Comparison of ENCODE assay signal across 19 cellular contexts in the genomic region with DNA sequence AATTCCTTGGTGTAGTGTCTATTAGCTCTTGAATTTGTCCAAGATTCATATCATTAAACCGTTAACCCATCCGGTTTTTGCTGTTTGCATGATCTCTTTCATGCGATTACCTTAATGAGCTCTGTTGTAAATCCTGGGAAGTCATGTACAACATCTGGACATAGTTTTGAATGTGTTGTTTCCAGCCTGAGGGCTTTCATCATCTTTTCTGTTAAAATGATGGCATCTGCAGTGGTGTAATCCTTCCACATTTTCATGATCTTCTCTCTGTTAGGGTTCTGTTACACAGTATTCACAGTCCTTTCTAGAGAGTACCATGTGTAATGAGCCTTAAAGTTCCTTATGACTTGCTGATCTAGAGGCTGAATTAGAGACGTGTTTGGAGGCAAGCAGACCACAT.
"Had no signal": no experiment of that assay in that cellular context is flagged by ENCODE, and none has a peak within 500 bp of the region (broad histone marks: within the 10 kb centered on the region; RNA-seq: fewer than 3 reads in every experiment).

No MANE protein-coding gene starts in this region.

- DNase-seq: activated CD4-positive, alpha-beta T cell treated with anti-CD3 and anti-CD28 coated beads for 4 hours; activated CD8-positive, alpha-beta memory T cell treated with anti-CD3 and anti-CD28 coated beads, Interleukin-2, amount 50 U/mL, for 48 hours; activated CD8-positive, alpha-beta T cell treated with anti-CD3 and anti-CD28 coated beads for 36 hours; activated T-cell treated with anti-CD3 and anti-CD28 coated beads, Interleukin-2, amount 50 U/mL, for 1 hour; Karpas-422; NCI-H1092; NCI-H1417; NCI-H2029; NCI-H2107; NCI-H226; NCI-H526; NCI-H82; T-helper 1 cell; WERI-Rb-1 had no signal

- H3K4me3 ChIP-seq: SK-N-MC had no signal

- H3K36me3 ChIP-seq: WERI-Rb-1 had no signal

- H3K9me3 Mint-ChIP-seq: activated CD8-positive, alpha-beta T cell treated with anti-CD3 and anti-CD28 coated beads for 36 hours; activated naive CD4-positive, alpha-beta T cell treated with anti-CD3 and anti-CD28 coated beads, Interleukin-2, amount 50 U/mL, for 24 hours; brain; central memory CD8-positive, alpha-beta T cell had no signal

- H3K27me3 Mint-ChIP-seq: activated CD8-positive, alpha-beta T cell treated with anti-CD3 and anti-CD28 coated beads for 36 hours; activated naive CD4-positive, alpha-beta T cell treated with anti-CD3 and anti-CD28 coated beads, Interleukin-2, amount 50 U/mL, for 24 hours; brain; central memory CD8-positive, alpha-beta T cell had no signal

- H3K27ac ChIP-seq: SK-N-MC, WERI-Rb-1 had no signal

- H3K27ac Mint-ChIP-seq: activated CD8-positive, alpha-beta T cell treated with anti-CD3 and anti-CD28 coated beads for 36 hours; activated naive CD4-positive, alpha-beta T cell treated with anti-CD3 and anti-CD28 coated beads, Interleukin-2, amount 50 U/mL, for 24 hours; brain had no signal

- H3K4me3 Mint-ChIP-seq: activated CD8-positive, alpha-beta T cell treated with anti-CD3 and anti-CD28 coated beads for 36 hours; activated naive CD4-positive, alpha-beta T cell treated with anti-CD3 and anti-CD28 coated beads, Interleukin-2, amount 50 U/mL, for 24 hours; brain; central memory CD8-positive, alpha-beta T cell had no signal

- H3K4me1 Mint-ChIP-seq: activated naive CD4-positive, alpha-beta T cell treated with anti-CD3 and anti-CD28 coated beads, Interleukin-2, amount 50 U/mL, for 24 hours; brain had no signal

- H3K36me3 Mint-ChIP-seq: brain had no signal

- ATAC-seq: activated CD8-positive, alpha-beta T cell treated with anti-CD3 and anti-CD28 coated beads for 36 hours; Right ventricle myocardium inferior had no signal
